In genomic region chr13:63948045-63948444, GRCh38 we compare ENCODE assay signal across 23 cellular contexts.
"Had no signal": no experiment of that assay in that cellular context is flagged by ENCODE, and none has a peak within 500 bp of the region (broad histone marks: within the 10 kb centered on the region; RNA-seq: fewer than 3 reads in every experiment).

No MANE protein-coding gene starts in this region.

- H3K9me3 ChIP-seq: suprapubic skin, tibial artery, upper lobe of right lung had no signal

- DNase-seq: activated B cell treated with CpG ODN at 0.5 μM for 24 hours; activated CD8-positive, alpha-beta memory T cell treated with anti-CD3 and anti-CD28 coated beads, Interleukin-2, amount 10 ng/mL, durations not matched to agents 7 days and 5 days; activated CD8-positive, alpha-beta T cell treated with anti-CD3 and anti-CD28 coated beads, Interleukin-2, amount 10 ng/mL, durations not matched to agents 7 days and 5 days; activated effector memory CD4-positive, alpha-beta T cell treated with Interleukin-2 at 50 U/mL for 16 hours; activated naive CD4-positive, alpha-beta T cell treated with Interleukin-2 at 50 U/mL for 16 hours; activated T-cell treated with anti-CD3 and anti-CD28 coated beads for 4 hours; aorta; cerebellar nuclear complex; cortex of kidney; effector memory CD8-positive, alpha-beta T cell; foreskin keratinocyte; left ventricle myocardium inferior; mucosa of descending colon; posterior cingulate gyrus; right cardiac atrium; spleen; stimulated activated naive CD4-positive, alpha-beta T cell; tibial artery; upper lobe of right lung had no signal

- ATAC-seq: activated CD8-positive, alpha-beta memory T cell treated with anti-CD3 and anti-CD28 coated beads, Interleukin-2, amount 10 ng/mL, durations not matched to agents 7 days and 5 days; activated CD8-positive, alpha-beta T cell treated with anti-CD3 and anti-CD28 coated beads, Interleukin-2, amount 10 ng/mL, durations not matched to agents 7 days and 5 days; effector memory CD8-positive, alpha-beta T cell; foreskin keratinocyte; mucosa of descending colon; natural killer cell treated with Interleukin-12 subunit alpha and Interleukin-12 subunit beta and Interleukin-15 and Interleukin-18, amount 100 ng/mL, for 72 hours; right cardiac atrium; upper lobe of right lung had no signal

- H3K4me3 ChIP-seq: adrenal gland, cardiac muscle cell, left ventricle myocardium inferior, mucosa of descending colon, spleen, suprapubic skin, tibial artery, upper lobe of right lung had no signal

- H3K4me1 ChIP-seq: adrenal gland, foreskin keratinocyte, left ventricle myocardium inferior, spleen, suprapubic skin, tibial artery, upper lobe of right lung had no signal

- H3K27me3 ChIP-seq: adrenal gland, cardiac muscle cell, foreskin keratinocyte, spleen, suprapubic skin, tibial artery, upper lobe of right lung had no signal

- H3K36me3 ChIP-seq: adrenal gland, cardiac muscle cell, left ventricle myocardium inferior, spleen, suprapubic skin, tibial artery, upper lobe of right lung had no signal

- H3K27ac ChIP-seq: adrenal gland, cardiac muscle cell, foreskin keratinocyte, left ventricle myocardium inferior, spleen, suprapubic skin, tibial artery, upper lobe of right lung had no signal
